1 cellular context compared by ENCODE assay signal in the genomic region with DNA sequence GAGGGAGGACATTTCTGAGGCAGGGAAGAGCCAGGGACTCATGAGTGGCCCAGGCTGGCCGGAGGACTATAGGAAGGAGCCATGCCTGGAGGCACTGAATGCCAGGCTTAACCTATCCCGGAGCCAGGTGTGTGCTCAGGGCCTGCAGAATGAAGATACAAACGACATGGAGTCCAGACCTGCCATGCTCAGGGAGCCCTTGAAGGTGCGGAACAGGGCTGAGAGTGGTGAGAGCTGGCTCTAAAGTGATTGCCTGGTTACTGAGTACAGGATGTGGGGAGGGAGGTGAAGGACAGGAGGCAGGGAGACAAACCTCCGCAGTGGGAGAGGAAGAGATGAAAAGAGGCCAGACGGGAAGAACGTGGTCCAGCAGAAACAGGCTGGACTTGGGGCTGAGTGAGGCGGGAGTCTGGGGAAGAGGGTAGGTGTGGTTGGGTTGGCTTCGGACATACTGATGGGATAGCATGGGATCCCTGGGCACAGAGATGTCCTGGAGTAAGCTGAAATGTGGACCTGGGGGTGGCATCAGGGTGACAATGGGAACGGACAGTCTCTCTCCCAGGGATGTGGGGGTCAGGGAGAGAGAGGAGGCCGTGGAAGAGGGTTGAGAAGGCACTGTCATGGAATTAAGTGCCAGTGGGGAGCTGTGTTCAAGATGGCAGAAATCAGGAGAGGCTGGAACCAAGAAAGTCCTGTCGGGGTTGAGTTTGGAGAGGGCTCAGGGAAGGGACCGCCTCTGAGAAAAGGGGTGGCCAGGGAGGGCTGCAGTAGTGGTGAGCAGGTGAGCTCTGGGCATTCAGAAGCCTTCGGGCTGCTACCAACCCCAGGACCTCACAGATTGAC.
TF ChIP-seq lines count a peak whose summit lies in the region.

No MANE protein-coding gene starts in this region.

TF ChIP-seq in SK-N-SH, 30 proteins besides CTCF, POLR2A, EP300 and RAD21 (continued from another document):
- TF ChIP-seq, protein P1, sequence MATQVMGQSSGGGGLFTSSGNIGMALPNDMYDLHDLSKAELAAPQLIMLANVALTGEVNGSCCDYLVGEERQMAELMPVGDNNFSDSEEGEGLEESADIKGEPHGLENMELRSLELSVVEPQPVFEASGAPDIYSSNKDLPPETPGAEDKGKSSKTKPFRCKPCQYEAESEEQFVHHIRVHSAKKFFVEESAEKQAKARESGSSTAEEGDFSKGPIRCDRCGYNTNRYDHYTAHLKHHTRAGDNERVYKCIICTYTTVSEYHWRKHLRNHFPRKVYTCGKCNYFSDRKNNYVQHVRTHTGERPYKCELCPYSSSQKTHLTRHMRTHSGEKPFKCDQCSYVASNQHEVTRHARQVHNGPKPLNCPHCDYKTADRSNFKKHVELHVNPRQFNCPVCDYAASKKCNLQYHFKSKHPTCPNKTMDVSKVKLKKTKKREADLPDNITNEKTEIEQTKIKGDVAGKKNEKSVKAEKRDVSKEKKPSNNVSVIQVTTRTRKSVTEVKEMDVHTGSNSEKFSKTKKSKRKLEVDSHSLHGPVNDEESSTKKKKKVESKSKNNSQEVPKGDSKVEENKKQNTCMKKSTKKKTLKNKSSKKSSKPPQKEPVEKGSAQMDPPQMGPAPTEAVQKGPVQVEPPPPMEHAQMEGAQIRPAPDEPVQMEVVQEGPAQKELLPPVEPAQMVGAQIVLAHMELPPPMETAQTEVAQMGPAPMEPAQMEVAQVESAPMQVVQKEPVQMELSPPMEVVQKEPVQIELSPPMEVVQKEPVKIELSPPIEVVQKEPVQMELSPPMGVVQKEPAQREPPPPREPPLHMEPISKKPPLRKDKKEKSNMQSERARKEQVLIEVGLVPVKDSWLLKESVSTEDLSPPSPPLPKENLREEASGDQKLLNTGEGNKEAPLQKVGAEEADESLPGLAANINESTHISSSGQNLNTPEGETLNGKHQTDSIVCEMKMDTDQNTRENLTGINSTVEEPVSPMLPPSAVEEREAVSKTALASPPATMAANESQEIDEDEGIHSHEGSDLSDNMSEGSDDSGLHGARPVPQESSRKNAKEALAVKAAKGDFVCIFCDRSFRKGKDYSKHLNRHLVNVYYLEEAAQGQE (IDR thresholded peaks at IDR 0.05; ENCODE audit: low read depth, low read length), result no peak
- TF ChIP-seq SMC3 (IDR thresholded peaks at IDR 0.05; ENCODE audit: low read depth, low read length) (no peak), FOXM1 (IDR thresholded peaks at IDR 0.05; ENCODE audit: low read depth) (no peak), FOXJ3 (CRISPR knock-in tag; IDR thresholded peaks at IDR 0.05) (no peak), EZH2phosphoT487 (IDR thresholded peaks at IDR 0.05; ENCODE audit: borderline replicate concordance, low read depth) (no peak), CHD2 (IDR thresholded peaks at IDR 0.05; ENCODE audit: low read length, partially characterized antibody) (no peak), RXRA (IDR thresholded peaks at IDR 0.05; ENCODE audit: borderline replicate concordance, low read depth) (no peak), TCF12 (IDR thresholded peaks at IDR 0.05) (no peak), TAF1 (IDR thresholded peaks at IDR 0.05; ENCODE audit: borderline replicate concordance, low read depth, low read length) (no peak)
- TF ChIP-seq, protein P2, sequence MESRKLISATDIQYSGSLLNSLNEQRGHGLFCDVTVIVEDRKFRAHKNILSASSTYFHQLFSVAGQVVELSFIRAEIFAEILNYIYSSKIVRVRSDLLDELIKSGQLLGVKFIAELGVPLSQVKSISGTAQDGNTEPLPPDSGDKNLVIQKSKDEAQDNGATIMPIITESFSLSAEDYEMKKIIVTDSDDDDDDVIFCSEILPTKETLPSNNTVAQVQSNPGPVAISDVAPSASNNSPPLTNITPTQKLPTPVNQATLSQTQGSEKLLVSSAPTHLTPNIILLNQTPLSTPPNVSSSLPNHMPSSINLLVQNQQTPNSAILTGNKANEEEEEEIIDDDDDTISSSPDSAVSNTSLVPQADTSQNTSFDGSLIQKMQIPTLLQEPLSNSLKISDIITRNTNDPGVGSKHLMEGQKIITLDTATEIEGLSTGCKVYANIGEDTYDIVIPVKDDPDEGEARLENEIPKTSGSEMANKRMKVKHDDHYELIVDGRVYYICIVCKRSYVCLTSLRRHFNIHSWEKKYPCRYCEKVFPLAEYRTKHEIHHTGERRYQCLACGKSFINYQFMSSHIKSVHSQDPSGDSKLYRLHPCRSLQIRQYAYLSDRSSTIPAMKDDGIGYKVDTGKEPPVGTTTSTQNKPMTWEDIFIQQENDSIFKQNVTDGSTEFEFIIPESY (IDR thresholded peaks at IDR 0.05; ENCODE audit: borderline replicate concordance, low read depth), result no peak
- TF ChIP-seq, protein P3, sequence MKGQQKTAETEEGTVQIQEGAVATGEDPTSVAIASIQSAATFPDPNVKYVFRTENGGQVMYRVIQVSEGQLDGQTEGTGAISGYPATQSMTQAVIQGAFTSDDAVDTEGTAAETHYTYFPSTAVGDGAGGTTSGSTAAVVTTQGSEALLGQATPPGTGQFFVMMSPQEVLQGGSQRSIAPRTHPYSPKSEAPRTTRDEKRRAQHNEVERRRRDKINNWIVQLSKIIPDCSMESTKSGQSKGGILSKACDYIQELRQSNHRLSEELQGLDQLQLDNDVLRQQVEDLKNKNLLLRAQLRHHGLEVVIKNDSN (IDR thresholded peaks at IDR 0.05; ENCODE audit: borderline replicate concordance, low read depth), result no peak
- TF ChIP-seq, protein P4, sequence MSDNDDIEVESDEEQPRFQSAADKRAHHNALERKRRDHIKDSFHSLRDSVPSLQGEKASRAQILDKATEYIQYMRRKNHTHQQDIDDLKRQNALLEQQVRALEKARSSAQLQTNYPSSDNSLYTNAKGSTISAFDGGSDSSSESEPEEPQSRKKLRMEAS (IDR thresholded peaks at IDR 0.05; ENCODE audit: low read depth), result no peak
- TF ChIP-seq, protein P5, sequence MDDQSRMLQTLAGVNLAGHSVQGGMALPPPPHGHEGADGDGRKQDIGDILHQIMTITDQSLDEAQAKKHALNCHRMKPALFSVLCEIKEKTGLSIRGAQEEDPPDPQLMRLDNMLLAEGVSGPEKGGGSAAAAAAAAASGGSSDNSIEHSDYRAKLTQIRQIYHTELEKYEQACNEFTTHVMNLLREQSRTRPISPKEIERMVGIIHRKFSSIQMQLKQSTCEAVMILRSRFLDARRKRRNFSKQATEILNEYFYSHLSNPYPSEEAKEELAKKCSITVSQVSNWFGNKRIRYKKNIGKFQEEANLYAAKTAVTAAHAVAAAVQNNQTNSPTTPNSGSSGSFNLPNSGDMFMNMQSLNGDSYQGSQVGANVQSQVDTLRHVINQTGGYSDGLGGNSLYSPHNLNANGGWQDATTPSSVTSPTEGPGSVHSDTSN (IDR thresholded peaks at IDR 0.05), result no peak
TF ChIP-seq in SK-N-SH: peak in this region for 0.
